8 cellular contexts compared by ENCODE assay signal in the genomic region with DNA sequence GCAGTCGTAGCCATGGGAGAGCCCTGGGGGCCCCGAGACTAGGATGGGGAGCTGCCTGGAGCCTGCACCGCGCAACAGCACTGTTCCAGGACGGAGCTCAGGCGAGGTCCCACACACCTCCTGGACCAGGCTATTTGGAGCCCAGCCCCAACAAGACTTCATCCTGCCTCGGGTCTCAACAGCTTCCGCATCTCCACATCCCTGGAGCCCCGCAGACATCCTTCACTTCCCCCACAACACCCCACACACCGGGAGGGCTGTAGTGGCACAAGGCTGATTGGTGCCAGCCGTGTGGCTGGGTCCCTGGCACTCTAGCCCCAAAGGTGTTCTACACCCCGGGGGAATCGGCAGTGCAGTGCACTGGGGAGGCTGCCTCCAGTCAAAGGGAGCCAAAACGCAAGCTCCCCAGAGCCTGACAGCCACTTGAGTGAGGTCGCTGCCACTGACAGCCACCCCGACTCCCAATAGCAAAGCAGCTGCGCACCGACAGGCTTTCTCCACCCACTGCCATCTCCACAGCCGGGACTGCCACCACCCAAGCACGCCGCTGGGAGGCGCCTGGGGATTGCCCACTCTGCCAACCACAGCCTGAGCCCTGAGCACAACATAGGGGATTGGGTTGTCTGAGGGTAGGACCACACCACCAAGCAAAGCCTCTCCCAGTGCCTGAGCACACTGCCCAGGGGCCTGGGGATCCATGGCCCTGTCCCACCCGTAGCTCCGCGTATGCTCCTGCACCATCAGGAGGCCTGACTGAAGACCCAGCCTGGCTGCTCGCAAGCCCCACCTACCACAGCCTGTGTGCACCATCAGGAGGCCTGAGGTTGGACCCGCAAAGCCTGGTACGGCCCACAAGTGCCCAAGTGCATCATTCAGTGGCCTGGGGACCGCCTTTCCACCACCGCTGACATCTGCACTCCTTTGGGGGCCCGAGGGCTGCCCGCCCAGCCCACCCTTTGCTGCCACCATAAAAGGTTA. TPM values are rescaled to one million over a fixed set of nuclear protein-coding genes. Genes with fewer than 3 reads are reported as not detected.
A peak's percentile ranks its signal among the peaks of the same experiment; 100 is the strongest.
DNase-seq lines count a peak whose midpoint lies in the region; ATAC-seq lines count a peak whose summit lies in the region.

No MANE protein-coding gene starts in this region.

- peaks cover 13 to 27% (median 26%) of the 10 kb centered on the region in 3 donors for H3K4me1 Mint-ChIP-seq in naive B cell
- peaks cover 21 to 26% of the 10 kb centered on the region in 2 donors for H3K4me1 Mint-ChIP-seq in stimulated activated naive B cell treated with anti-CD40 and anti-IgM and Interleukin-4, amounts not matched to agents 10 μg/mL and 1 μg/mL and 100 μg/mL, for 72 hours

- peak; percentile 97 for ATAC-seq in GM18867 (IDR thresholded peaks at IDR 0.05; ENCODE audit: unreplicated experiment)
- ATAC-seq in HG03097 (IDR thresholded peaks at IDR 0.05; ENCODE audit: low FRiP score, unreplicated experiment): peak; percentile 81
- ATAC-seq in esophagus mucosa: peak; percentile 96
- peak; percentile 90 to 94 for ATAC-seq in naive B cell (ENCODE audit: low read depth in 2 of 2)
- ATAC-seq in stimulated activated naive B cell treated with anti-CD40 and anti-IgM and Interleukin-4, amounts not matched to agents 10 μg/mL and 1 μg/mL and 100 μg/mL, for 72 hours (replicated peaks): peak; percentile 94 to 95

- peak overlapping the region in 3 of 6 donors; percentile 69 to 84 (median 84) for H3K27ac Mint-ChIP-seq in naive B cell
- H3K27ac Mint-ChIP-seq in stimulated activated naive B cell treated with anti-CD40 and anti-IgM and Interleukin-4, amounts not matched to agents 10 μg/mL and 1 μg/mL and 100 μg/mL, for 72 hours: peak overlapping the region; percentile 69

- DNase-seq in ACHN: peak; percentile 69
- peak; percentile 57 for DNase-seq in NOMO-1 treated with DMSO at 0.1 percent for 48 hours (lab: John Stamatoyannopoulos, UW; ENCODE audit: unreplicated experiment)
- DNase-seq in activated CD8-positive, alpha-beta memory T cell treated with anti-CD3 and anti-CD28 coated beads, Interleukin-2, amount 50 U/mL, for 4 hours: peak; percentile 95
- peak; percentile 88 for DNase-seq in naive B cell
- peak; percentile 81 for DNase-seq in stimulated activated naive B cell treated with anti-CD40 and anti-IgM and Interleukin-4, amounts not matched to agents 10 μg/mL and 1 μg/mL and 100 μg/mL, for 72 hours

- peak overlapping the region; percentile 80 to 93 (median 85) for H3K4me3 Mint-ChIP-seq in naive B cell
- H3K4me3 Mint-ChIP-seq in stimulated activated naive B cell treated with anti-CD40 and anti-IgM and Interleukin-4, amounts not matched to agents 10 μg/mL and 1 μg/mL and 100 μg/mL, for 72 hours: peak overlapping the region; percentile 91 to 93

- peaks cover 13 to 20% (median 13%) of the 10 kb centered on the region in 3 donors for H3K27me3 Mint-ChIP-seq in naive B cell
- peaks cover 13 to 14% of the 10 kb centered on the region in 2 donors for H3K27me3 Mint-ChIP-seq in stimulated activated naive B cell treated with anti-CD40 and anti-IgM and Interleukin-4, amounts not matched to agents 10 μg/mL and 1 μg/mL and 100 μg/mL, for 72 hours

- no peaks in the 10 kb centered on the region for H3K36me3 Mint-ChIP-seq in naive B cell
- H3K36me3 Mint-ChIP-seq in stimulated activated naive B cell treated with anti-CD40 and anti-IgM and Interleukin-4, amounts not matched to agents 10 μg/mL and 1 μg/mL and 100 μg/mL, for 72 hours: no peaks in the 10 kb centered on the region

- H3K9me3 Mint-ChIP-seq in naive B cell: no peaks in the 10 kb centered on the region
- H3K9me3 Mint-ChIP-seq in stimulated activated naive B cell treated with anti-CD40 and anti-IgM and Interleukin-4, amounts not matched to agents 10 μg/mL and 1 μg/mL and 100 μg/mL, for 72 hours: no peaks in the 10 kb centered on the region

- in situ Hi-C loops in ACHN (cut with HindIII; ENCODE audit: low pct_ligation_motif_present, low pct_unique_long_range_greater_than_20kb, low sequenced_read_pairs): no loop called here

RNA-seq across cellular contexts. Expression of gene KLRF1, which starts 13.2 kb away (rescaled TPM):
- total RNA-seq in esophagus mucosa: 0.36 TPM
- polyA plus RNA-seq in naive B cell (ENCODE audit: low read depth in 6 of 6): 1 to 10 TPM in 5 of 6 donors, not detected in 1; 1.6 to 5.6 (median 2.4) TPM

RNA-seq across cellular contexts. Expression of gene CD69, which starts 53.4 kb away (rescaled TPM):
- total RNA-seq in esophagus mucosa: 0.68 TPM
- 1,000 to 10,000 TPM in 5 of 6 donors, 100 to 1,000 TPM in 1; 814 to 1,329 (median 1,116) TPM for polyA plus RNA-seq in naive B cell (ENCODE audit: low read depth in 6 of 6)

RNA-seq across cellular contexts. Expression of gene CLEC2B, which starts 55.0 kb away (rescaled TPM):
- 13.0 TPM for total RNA-seq in esophagus mucosa
- polyA plus RNA-seq in naive B cell (ENCODE audit: low read depth in 6 of 6): 10 to 100 TPM; 47.2 to 85.8 (median 61.3) TPM

Comparison
In these comparisons a context has a peak if more than half of its experiments do, and no peak if none do; other contexts are left out.
1. Peak in every context shown above with its lines: DNase-seq and ATAC-seq.